Comparison of ENCODE assay signal across 11 cellular contexts in genomic region chr17:77109159-77110005, GRCh38. TPM values are rescaled to one million over a fixed set of nuclear protein-coding genes. Genes with fewer than 3 reads are reported as not detected.
DNase-seq lines count a peak whose midpoint lies in the region; ATAC-seq and TF ChIP-seq lines count a peak whose summit lies in the region.
"Had no signal": no experiment of that assay in that cellular context is flagged by ENCODE, and none has a peak within 500 bp of the region (broad histone marks: within the 10 kb centered on the region; RNA-seq: fewer than 3 reads in every experiment).

No MANE protein-coding gene starts in this region.

- no peaks in the 10 kb centered on the region for H3K9me2 ChIP-seq in OCI-LY1 (ENCODE audit: low read depth, low read length)

- POLR2A ChIA-PET in AG04450 (lab: Yijun Ruan, JAX), result interaction anchor here (0.6 kb wide), 1 partner anchor 47 kb away, joined by 3 read pairs; no protein-coding TSS in a partner anchor

- H3K27me3 ChIP-seq in AG04450 (ENCODE audit: control insufficient read depth, insufficient read depth, low read length), result no peaks in the 10 kb centered on the region
- no peaks in the 10 kb centered on the region for H3K27me3 ChIP-seq in OCI-LY1 (ENCODE audit: insufficient read depth, low read length)
- H3K27me3 ChIP-seq in duodenal mucosa (ENCODE audit: control insufficient read depth in 1 of 2, insufficient read depth in 2 of 2, low read length in 2 of 2), result no peaks in the 10 kb centered on the region
- H3K27me3 ChIP-seq in neuron (ENCODE audit: insufficient read depth, low read length), result no peaks in the 10 kb centered on the region

- DNase-seq in AG04450 (ENCODE audit: low read depth, low spot score) (no peak), chondrocyte (ENCODE audit: low spot score) (no peak)
- DNase-seq: DMS153; NCI-H1436 treated with DMSO at 0.1 percent for 48 hours; stimulated activated CD4-positive, alpha-beta T cell treated with anti-CD3 and anti-CD28 coated beads, Interleukin-2, amount 100 ng/mL, for 48 hours had no signal

- no peaks in the 10 kb centered on the region for H3K79me2 ChIP-seq in OCI-LY1 (ENCODE audit: insufficient read depth, low read length)

- H3K27me3 Mint-ChIP-seq in chondrocyte (ENCODE audit: low read depth), result no peaks in the 10 kb centered on the region

- no peak overlapping the region for H3K9ac ChIP-seq in OCI-LY1 (ENCODE audit: low read length)
- no peak overlapping the region for H3K9ac ChIP-seq in duodenal mucosa (ENCODE audit: low read depth in 1 of 2, low read length in 2 of 2)

- H3K36me3 Mint-ChIP-seq in chondrocyte (ENCODE audit: low read depth), result no peaks in the 10 kb centered on the region

- H3K4me1 ChIP-seq in OCI-LY1 (ENCODE audit: insufficient read depth, low read length, severe bottlenecking) (peaks cover 29% of the 10 kb centered on the region), duodenal mucosa (ENCODE audit: control insufficient read depth in 1 of 2, insufficient read depth in 2 of 2, low read length in 2 of 2) (peaks cover 16 to 22% of the 10 kb centered on the region in 2 donors), neuron (ENCODE audit: insufficient read depth, low read length) (peaks cover 12% of the 10 kb centered on the region)

- no peaks in the 10 kb centered on the region for H4K20me1 ChIP-seq in OCI-LY1 (ENCODE audit: insufficient read depth, low read length)

- H3F3A ChIP-seq in OCI-LY1 (ENCODE audit: insufficient read depth, low read length), result no peaks in the 10 kb centered on the region

- no peak overlapping the region for H3K4me3 Mint-ChIP-seq in chondrocyte (ENCODE audit: unreplicated experiment)

- TF ChIP-seq POLR2A in GM18505 (IDR thresholded peaks at IDR 0.05; ENCODE audit: borderline replicate concordance, extremely low read depth, insufficient read depth, insufficient read length), result no peak

- H3K4me2 ChIP-seq in OCI-LY1 (ENCODE audit: low read length), result peak overlapping the region; percentile 32; the same call in 1 of the 2 replicates

- H3K4me1 Mint-ChIP-seq in chondrocyte (ENCODE audit: low read depth), result peaks cover 13% of the 10 kb centered on the region

- TF ChIP-seq CTCF in AG04450 (IDR thresholded peaks at IDR 0.05; ENCODE audit: low read depth, low read length) (no peak), OCI-LY1 (IDR thresholded peaks at IDR 0.05; ENCODE audit: low read length) (peak; percentile 16; the same call in 1 of the 2 replicates), chondrocyte (IDR thresholded peaks at IDR 0.05) (no peak)

- H3K27ac Mint-ChIP-seq in chondrocyte (ENCODE audit: unreplicated experiment), result no peak overlapping the region

- no peaks in the 10 kb centered on the region for H3K9me3 Mint-ChIP-seq in chondrocyte (ENCODE audit: low read depth)

- H3K36me3 ChIP-seq in OCI-LY1 (ENCODE audit: insufficient read depth, low read length), result no peaks in the 10 kb centered on the region
- H3K36me3 ChIP-seq in duodenal mucosa (ENCODE audit: control insufficient read depth in 1 of 2, insufficient read depth in 2 of 2, low read length in 2 of 2), result no peaks in the 10 kb centered on the region
- H3K36me3 ChIP-seq in neuron (ENCODE audit: insufficient read depth, low read length), result no peaks in the 10 kb centered on the region

- H3K4me3 ChIP-seq in AG04450 (ENCODE audit: low read depth, low read length) (no peak overlapping the region), OCI-LY1 (ENCODE audit: low read depth, low read length, poor library complexity, severe bottlenecking) (no peak overlapping the region), duodenal mucosa (ENCODE audit: low read depth in 1 of 2, low read length in 2 of 2) (no peak overlapping the region), neuron (ENCODE audit: low read length) (peak overlapping the region; percentile 17)

- peak overlapping the region; percentile 52 for H3K27ac ChIP-seq in AG04450 (ENCODE audit: low read depth, low read length)
- no peak overlapping the region for H3K27ac ChIP-seq in OCI-LY1 (ENCODE audit: low read depth, low read length, poor library complexity, severe bottlenecking)
- H3K27ac ChIP-seq in duodenal mucosa (ENCODE audit: low read depth, low read length), result peak overlapping the region; percentile 20

- no peak overlapping the region for H2AFZ ChIP-seq in OCI-LY1 (ENCODE audit: low read length)
- peak overlapping the region; percentile 41 for H2AFZ ChIP-seq in neuron (ENCODE audit: low read depth, low read length)

- H3K9me3 ChIP-seq in AG04450 (ENCODE audit: control insufficient read depth, insufficient read depth, low read length) (no peaks in the 10 kb centered on the region; the same call in 1 of the 2 replicates), OCI-LY1 (ENCODE audit: low read length) (no peaks in the 10 kb centered on the region), duodenal mucosa (ENCODE audit: control insufficient read depth in 1 of 2, low read length in 2 of 2) (no peaks in the 10 kb centered on the region), neuron (ENCODE audit: low read length) (no peaks in the 10 kb centered on the region)

- CTCF ChIA-PET in AG04450 (lab: Charles Lee), result interaction anchor here (0.5 kb wide), 1 partner anchor 25 kb away, joined by 3 read pairs; no protein-coding TSS in a partner anchor

- ATAC-seq in GM18519 (IDR thresholded peaks at IDR 0.05; ENCODE audit: low FRiP score, unreplicated experiment), result no peak
- ATAC-seq in HG02885 (IDR thresholded peaks at IDR 0.05; ENCODE audit: poor library complexity, unreplicated experiment), result no peak
- no peak for ATAC-seq in GM18505 (IDR thresholded peaks at IDR 0.05; ENCODE audit: unreplicated experiment)

RNA-seq across cellular contexts. Expression of gene SEC14L1, which starts 31.4 kb away (rescaled TPM):
- 34.7 and 38.7 TPM in 2 replicates for polyA plus RNA-seq in AG04450 (2011; rRNA removed)
- polyA minus RNA-seq in AG04450 (2011; rRNA and poly(A)+ RNA removed), result 28.7 and 40.4 TPM in 2 replicates
- total RNA-seq in chondrocyte, result 47.1 to 60.0 TPM (median 51.8 TPM) in 3 replicates
